26 cellular contexts compared by ENCODE assay signal in the genomic region with DNA sequence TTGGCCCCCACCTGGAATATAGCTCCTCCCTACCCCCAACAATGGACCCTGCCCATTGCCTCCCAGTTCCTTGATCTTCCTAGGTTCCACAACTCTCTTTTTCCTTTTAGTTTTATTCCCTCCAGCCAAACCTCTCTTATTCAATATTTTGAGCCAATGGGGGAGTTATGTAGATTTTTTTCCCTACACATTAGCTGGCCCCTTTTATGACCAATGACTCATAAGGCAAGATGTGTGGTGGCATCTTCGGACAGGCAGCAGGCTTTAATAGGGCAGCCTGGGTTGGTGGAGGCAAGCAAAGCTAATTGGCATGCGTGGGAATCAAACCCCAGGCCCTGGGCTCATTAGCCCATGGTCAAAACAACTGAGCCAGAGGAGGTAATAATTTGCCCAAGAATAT. TPM values are rescaled to one million over a fixed set of nuclear protein-coding genes. Genes with fewer than 3 reads are reported as not detected.
"Had no signal": no experiment of that assay in that cellular context is flagged by ENCODE, and none has a peak within 500 bp of the region (broad histone marks: within the 10 kb centered on the region; RNA-seq: fewer than 3 reads in every experiment).

No MANE protein-coding gene starts in this region.

- H3K4me1 Mint-ChIP-seq: activated CD4-positive, alpha-beta memory T cell treated with anti-CD3 and anti-CD28 coated beads, Interleukin-2, amount 10 ng/mL, durations not matched to agents 7 days and 5 days; activated CD4-positive, alpha-beta T cell treated with anti-CD3 and anti-CD28 coated beads, Interleukin-2, amount 10 ng/mL, durations not matched to agents 24 days and 14 days; activated naive CD8-positive, alpha-beta T cell treated with anti-CD3 and anti-CD28 coated beads, Interleukin-2, amount 10 ng/mL, durations not matched to agents 7 days and 5 days; central memory CD8-positive, alpha-beta T cell; natural killer cell had no signal

- H3K4me1 ChIP-seq: upper lobe of left lung had no signal

- H3K27me3 ChIP-seq: breast epithelium, upper lobe of left lung had no signal

- H3K9me3 Mint-ChIP-seq: activated CD4-positive, alpha-beta memory T cell treated with anti-CD3 and anti-CD28 coated beads, Interleukin-2, amount 10 ng/mL, durations not matched to agents 7 days and 5 days; activated CD4-positive, alpha-beta T cell treated with anti-CD3 and anti-CD28 coated beads, Interleukin-2, amount 10 ng/mL, durations not matched to agents 24 days and 14 days; activated naive CD4-positive, alpha-beta T cell treated with anti-CD3 and anti-CD28 coated beads for 36 hours; activated naive CD8-positive, alpha-beta T cell treated with anti-CD3 and anti-CD28 coated beads, Interleukin-2, amount 10 ng/mL, durations not matched to agents 7 days and 5 days; activated T-cell treated with anti-CD3 and anti-CD28 coated beads, Interleukin-2, amount 50 U/mL, for 72 hours; central memory CD8-positive, alpha-beta T cell; natural killer cell had no signal

- ATAC-seq: activated CD4-positive, CD25-positive, alpha-beta regulatory T cell treated with anti-CD3 and anti-CD28 coated beads, Interleukin-2, amount 50 U/mL, for 24 hours; activated T-cell treated with anti-CD3 and anti-CD28 coated beads, Interleukin-2, amount 50 U/mL, for 72 hours; left ventricle myocardium superior; natural killer cell; stimulated activated naive CD8-positive, alpha-beta T cell treated with anti-CD3 and anti-CD28 coated beads, Interleukin-15, Interleukin-2, amounts not matched to agents 100 U/mL and 50 U/mL, for 24 hours had no signal

- H3K27ac Mint-ChIP-seq: activated CD4-positive, alpha-beta memory T cell treated with anti-CD3 and anti-CD28 coated beads, Interleukin-2, amount 10 ng/mL, durations not matched to agents 7 days and 5 days; activated CD4-positive, alpha-beta T cell treated with anti-CD3 and anti-CD28 coated beads, Interleukin-2, amount 10 ng/mL, durations not matched to agents 24 days and 14 days; activated naive CD4-positive, alpha-beta T cell treated with anti-CD3 and anti-CD28 coated beads for 36 hours; activated naive CD8-positive, alpha-beta T cell treated with anti-CD3 and anti-CD28 coated beads, Interleukin-2, amount 10 ng/mL, durations not matched to agents 7 days and 5 days; activated T-cell treated with anti-CD3 and anti-CD28 coated beads, Interleukin-2, amount 50 U/mL, for 72 hours; natural killer cell; progenitor cell of endocrine pancreas had no signal

- H3K4me3 Mint-ChIP-seq: activated CD4-positive, alpha-beta memory T cell treated with anti-CD3 and anti-CD28 coated beads, Interleukin-2, amount 10 ng/mL, durations not matched to agents 7 days and 5 days; activated CD4-positive, alpha-beta T cell treated with anti-CD3 and anti-CD28 coated beads, Interleukin-2, amount 10 ng/mL, durations not matched to agents 24 days and 14 days; activated naive CD4-positive, alpha-beta T cell treated with anti-CD3 and anti-CD28 coated beads for 36 hours; activated naive CD8-positive, alpha-beta T cell treated with anti-CD3 and anti-CD28 coated beads, Interleukin-2, amount 10 ng/mL, durations not matched to agents 7 days and 5 days; activated T-cell treated with anti-CD3 and anti-CD28 coated beads, Interleukin-2, amount 50 U/mL, for 72 hours; central memory CD8-positive, alpha-beta T cell; natural killer cell had no signal

- H3K27ac ChIP-seq: breast epithelium, upper lobe of left lung, VCaP had no signal

- H3K4me3 ChIP-seq: breast epithelium, upper lobe of left lung had no signal

- H3K36me3 ChIP-seq: breast epithelium, upper lobe of left lung had no signal

- H3K9me3 ChIP-seq: breast epithelium, upper lobe of left lung had no signal

- H3K36me3 Mint-ChIP-seq: activated naive CD8-positive, alpha-beta T cell treated with anti-CD3 and anti-CD28 coated beads, Interleukin-2, amount 10 ng/mL, durations not matched to agents 7 days and 5 days; natural killer cell had no signal

- DNase-seq: activated CD4-positive, alpha-beta memory T cell treated with anti-CD3 and anti-CD28 coated beads, Interleukin-2, amount 10 ng/mL, durations not matched to agents 7 days and 5 days; activated CD4-positive, alpha-beta T cell treated with anti-CD3 and anti-CD28 coated beads, Interleukin-2, amount 10 ng/mL, durations not matched to agents 24 days and 14 days; activated effector memory CD4-positive, alpha-beta T cell treated with Interleukin-2 at 50 U/mL for 16 hours; activated naive CD4-positive, alpha-beta T cell treated with anti-CD3 and anti-CD28 coated beads for 36 hours; activated naive CD8-positive, alpha-beta T cell treated with anti-CD3 and anti-CD28 coated beads, Interleukin-2, amount 10 ng/mL, durations not matched to agents 7 days and 5 days; activated T-cell treated with anti-CD3 and anti-CD28 coated beads, Interleukin-2, amount 50 U/mL, for 72 hours; amniotic stem cell; effector memory CD4-positive, alpha-beta T cell; hippocampal formation; left ventricle myocardium superior; midbrain; natural killer cell; retina; stimulated activated CD4-positive, alpha-beta T cell treated with anti-CD3 and anti-CD28 coated beads, Interleukin-4, amount 100 ng/mL, for 4 hours; stimulated activated naive CD8-positive, alpha-beta T cell treated with anti-CD3 and anti-CD28 coated beads, Interleukin-15, Interleukin-2, amounts not matched to agents 100 U/mL and 50 U/mL, for 24 hours; upper lobe of left lung had no signal

RNA-seq across cellular contexts. Expression of a gene that starts 9.2 kb away (rescaled TPM):
- total RNA-seq: activated CD4-positive, alpha-beta memory T cell treated with anti-CD3 and anti-CD28 coated beads, Interleukin-2, amount 10 ng/mL, durations not matched to agents 7 days and 5 days; activated CD4-positive, alpha-beta T cell treated with anti-CD3 and anti-CD28 coated beads, Interleukin-2, amount 10 ng/mL, durations not matched to agents 24 days and 14 days; activated naive CD4-positive, alpha-beta T cell treated with anti-CD3 and anti-CD28 coated beads for 36 hours; activated naive CD8-positive, alpha-beta T cell treated with anti-CD3 and anti-CD28 coated beads, Interleukin-2, amount 10 ng/mL, durations not matched to agents 7 days and 5 days; activated T-cell treated with anti-CD3 and anti-CD28 coated beads, Interleukin-2, amount 50 U/mL, for 72 hours; dermis microvascular lymphatic vessel endothelial cell; left ventricle myocardium superior; natural killer cell; osteocyte; progenitor cell of endocrine pancreas; subcutaneous adipose tissue had no signal
- polyA plus RNA-seq: esophagus had no signal

RNA-seq across cellular contexts. Expression of a gene that starts 44.1 kb away (rescaled TPM):
- total RNA-seq: activated CD4-positive, alpha-beta T cell treated with anti-CD3 and anti-CD28 coated beads, Interleukin-2, amount 10 ng/mL, durations not matched to agents 24 days and 14 days; activated naive CD4-positive, alpha-beta T cell treated with anti-CD3 and anti-CD28 coated beads for 36 hours; activated naive CD8-positive, alpha-beta T cell treated with anti-CD3 and anti-CD28 coated beads, Interleukin-2, amount 10 ng/mL, durations not matched to agents 7 days and 5 days; activated T-cell treated with anti-CD3 and anti-CD28 coated beads, Interleukin-2, amount 50 U/mL, for 72 hours; breast epithelium; dermis microvascular lymphatic vessel endothelial cell; frontal cortex; left ventricle myocardium superior; natural killer cell; osteocyte; progenitor cell of endocrine pancreas; subcutaneous adipose tissue; upper lobe of left lung had no signal
